Comparison of ENCODE assay signal across 10 cellular contexts in the genomic region with DNA sequence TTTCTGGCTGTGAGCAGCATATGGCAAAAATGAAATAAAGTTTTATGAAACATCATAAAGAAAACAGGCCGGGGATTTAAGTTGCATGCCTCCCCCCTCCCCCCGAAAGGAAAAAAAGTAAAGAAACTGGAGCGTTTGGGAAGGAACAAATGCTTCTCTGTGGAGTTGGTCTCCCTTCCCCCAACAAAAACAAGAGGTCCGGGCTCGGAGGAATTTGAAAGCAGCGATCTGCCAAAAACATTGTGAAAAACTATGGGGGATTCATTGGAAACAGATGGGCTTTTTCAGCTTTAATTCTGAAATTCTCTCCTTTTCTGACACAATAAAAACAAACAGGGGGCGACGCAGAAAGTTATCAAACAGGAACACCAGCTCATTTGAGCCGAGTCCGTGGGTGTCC. TPM values are rescaled to one million over a fixed set of nuclear protein-coding genes. Genes with fewer than 3 reads are reported as not detected.
A peak's percentile ranks its signal among the peaks of the same experiment; 100 is the strongest.
DNase-seq lines count a peak whose midpoint lies in the region; ATAC-seq and TF ChIP-seq lines count a peak whose summit lies in the region.
"Had no signal": no experiment of that assay in that cellular context is flagged by ENCODE, and none has a peak within 500 bp of the region (broad histone marks: within the 10 kb centered on the region; RNA-seq: fewer than 3 reads in every experiment).

No MANE protein-coding gene starts in this region.

- peak overlapping the region; percentile 81 for H3K4me2 ChIP-seq in osteoblast (ENCODE audit: insufficient read depth, low read length)

- CTCF ChIA-PET in BJ (lab: Yijun Ruan, JAX), result interaction anchor here (1.0 to 1.1 kb wide), 2 partner anchors 8 to 15 kb away, joined by 3 read pairs; no protein-coding TSS in a partner anchor

- H3K4me1 ChIP-seq in SJCRH30, result peaks cover 26% of the 10 kb centered on the region
- peaks cover 11% of the 10 kb centered on the region for H3K4me1 ChIP-seq in osteoblast (ENCODE audit: insufficient read depth, low read length)

- H4K20me1 ChIP-seq in osteoblast (ENCODE audit: insufficient read depth, low read length), result no peaks in the 10 kb centered on the region

- TF ChIP-seq CTCF in BJ (IDR thresholded peaks at IDR 0.05; ENCODE audit: insufficient read depth, low read depth, low read length) (no peak), fibroblast of mammary gland (conservative IDR thresholded peaks at IDR 0.05; ENCODE audit: control insufficient read depth, insufficient read depth, low read depth, low read length) (no peak), osteoblast (IDR thresholded peaks at IDR 0.05; ENCODE audit: extremely low read depth, low read depth, low read length) (no peak)

- H2AFZ ChIP-seq in osteoblast (ENCODE audit: low read length), result peak overlapping the region; percentile 47

- POLR2A ChIA-PET in BJ (lab: Charles Lee), result no interaction called here

- no peaks in the 10 kb centered on the region for H3K79me2 ChIP-seq in osteoblast (ENCODE audit: insufficient read depth, low read length)

- H3K4me3 ChIP-seq in BJ (ENCODE audit: low read depth, low read length), result peak overlapping the region; percentile 66
- H3K4me3 ChIP-seq in SJCRH30, result peak overlapping the region; percentile 88
- peak overlapping the region; percentile 64 for H3K4me3 ChIP-seq in fibroblast of mammary gland (ENCODE audit: control insufficient read depth, low read depth, low read length)
- H3K4me3 ChIP-seq in osteoblast (ENCODE audit: insufficient read depth, low read length), result peak overlapping the region; percentile 68

- DNase-seq in BJ (ENCODE audit: low read depth) (no peak), SJCRH30 (peak; percentile 56 to 70), fibroblast of mammary gland (ENCODE audit: low read depth) (peak; percentile 77), osteoblast (ENCODE audit: insufficient read length, low spot score, missing footprints) (peak; percentile 94), NCI-H2107 (lab: John Stamatoyannopoulos, UW) (no peak), medulla oblongata (ENCODE audit: extremely low spot score) (no peak), OCI-M2 (lab: John Stamatoyannopoulos, UW; ENCODE audit: unreplicated experiment) (no peak)
- DNase-seq: effector CD4-positive, alpha-beta T cell; NCI-H2081 treated with DMSO at 0.1 percent for 48 hours had no signal

- no peak for ATAC-seq in GM18498 (IDR thresholded peaks at IDR 0.05; ENCODE audit: unreplicated experiment)

- H3K9me3 ChIP-seq in SJCRH30 (replicated peaks), result no peaks in the 10 kb centered on the region
- no peaks in the 10 kb centered on the region for H3K9me3 ChIP-seq in osteoblast (ENCODE audit: low read depth, low read length)

- H3K36me3 ChIP-seq in BJ (ENCODE audit: control insufficient read depth, insufficient read depth, low read length), result no peaks in the 10 kb centered on the region
- peaks cover 27% of the 10 kb centered on the region for H3K36me3 ChIP-seq in SJCRH30
- H3K36me3 ChIP-seq in osteoblast (ENCODE audit: insufficient read depth, low read length), result no peaks in the 10 kb centered on the region

- H3K27ac ChIP-seq in SJCRH30 (peak overlapping the region; percentile 75), osteoblast (ENCODE audit: low read depth, low read length) (no peak overlapping the region)

- H3K27me3 ChIP-seq in BJ (ENCODE audit: control insufficient read depth, insufficient read depth, low read length) (peaks cover 11% of the 10 kb centered on the region), SJCRH30 (no peaks in the 10 kb centered on the region), osteoblast (ENCODE audit: insufficient read depth, low read length) (peaks cover 37% of the 10 kb centered on the region)

RNA-seq across cellular contexts. Expression of a gene that starts 17.0 kb away (rescaled TPM):
- polyA plus RNA-seq in BJ (2011; rRNA removed), result 0.11 and 0.34 TPM in 2 replicates
- 0.09 and 0.36 TPM in 2 replicates for polyA minus RNA-seq in BJ (2011; rRNA and poly(A)+ RNA removed)
- total RNA-seq in SJCRH30 (2014; rRNA removed; shearing (Covaris generic)), result 52.5 and 52.7 TPM in 2 replicates
- 2.5 and 3.2 TPM in 2 replicates for total RNA-seq in osteoblast

Comparison
In these comparisons a context has a peak if more than half of its experiments do, and no peak if none do; other contexts are left out.
1. DNase-seq: peak in SJCRH30 (2 of 2), fibroblast of mammary gland (single experiment) and osteoblast (single experiment); none in BJ (single experiment), NCI-H2107 (single experiment), medulla oblongata (single experiment) and OCI-M2 (single experiment).
2. RNA of a gene that starts 17.0 kb away (total RNA-seq): 52.5 to 52.7 TPM in SJCRH30; 2.5 to 3.2 TPM in osteoblast; every median in the first group is over 10 times any median in the second.
3. Peak in every context shown above with its lines, with median percentiles within 50 percentile points of each other: H3K4me3 ChIP-seq.